Comparison of ENCODE assay signal across 8 cellular contexts in genomic region chr9:129823934-129824601, GRCh38.
DNase-seq lines count a peak whose midpoint lies in the region; ATAC-seq and TF ChIP-seq lines count a peak whose summit lies in the region.

TOR1A (minus strand) TSS chr9:129824136; CDS start chr9:129824085, 51 bp downstream.

- peak within 1 kb of the TSS; percentile 77 for H3K27ac ChIP-seq in cingulate gyrus (ENCODE audit: low read depth, low read length)

- DNase-seq in AG10803 (ENCODE audit: low read depth) (peak; percentile 95), NCI-H524 (lab: John Stamatoyannopoulos, UW) (peak; percentile 94 to 96), kidney tubule cell (ENCODE audit: low spot score) (peak; percentile 95)
- DNase-seq in activated CD4-positive, alpha-beta T cell treated with anti-CD3 and anti-CD28 coated beads for 4 hours, result peak; percentile 89 to 90
- DNase-seq in stimulated activated CD4-positive, alpha-beta T cell treated with anti-CD3 and anti-CD28 coated beads, Interleukin-1b, Interleukin-23, amount 100 ng/mL, for 24 hours (ENCODE audit: low read depth in 4 of 4, low spot score in 1 of 4), result peak; percentile 75 to 89 (median 83)

- TF ChIP-seq POLR2A in GM19099 (IDR thresholded peaks at IDR 0.05; ENCODE audit: extremely low read depth, insufficient read length, low read depth), result peak; percentile 90

- peak; percentile 87 for ATAC-seq in HG03432 (IDR thresholded peaks at IDR 0.05; ENCODE audit: unreplicated experiment)

- TF ChIP-seq CTCF in AG10803 (conservative IDR thresholded peaks at IDR 0.05; ENCODE audit: low read length), result no peak

- peak within 1 kb of the TSS; percentile 81 for H3K4me3 ChIP-seq in AG10803 (ENCODE audit: low read length)

Comparison
In these comparisons a context has a peak if more than half of its experiments do, and no peak if none do; other contexts are left out.
1. Peak in every context shown above with its lines: DNase-seq, ATAC-seq, H3K4me3 ChIP-seq and H3K27ac ChIP-seq.